In genomic region chr5:133113331-133114061, GRCh38 we compare ENCODE assay signal across 12 cellular contexts.
A peak's percentile ranks its signal among the peaks of the same experiment; 100 is the strongest.
DNase-seq lines count a peak whose midpoint lies in the region; ATAC-seq and TF ChIP-seq lines count a peak whose summit lies in the region.
"Had no signal": no experiment of that assay in that cellular context is flagged by ENCODE, and none has a peak within 500 bp of the region (broad histone marks: within the 10 kb centered on the region; RNA-seq: fewer than 3 reads in every experiment).

No MANE protein-coding gene starts in this region.

- no peak overlapping the region for H4K91ac ChIP-seq in trophoblast cell (ENCODE audit: low read depth, low read length)

- H4K8ac ChIP-seq in trophoblast cell (ENCODE audit: low read depth, low read length), result no peak overlapping the region

- H3K79me1 ChIP-seq in trophoblast cell (ENCODE audit: low read length), result no peaks in the 10 kb centered on the region

- no peak overlapping the region for H3K9ac ChIP-seq in trophoblast cell (ENCODE audit: low read length)

- H3K23ac ChIP-seq in trophoblast cell (ENCODE audit: low read length), result no peak overlapping the region

- H3K4me3 ChIP-seq in AG04450 (ENCODE audit: low read depth, low read length) (no peak overlapping the region), trophoblast cell (ENCODE audit: low read depth, low read length) (no peak overlapping the region)
- H3K4me3 ChIP-seq: HAP-1 had no signal

- H3K27ac ChIP-seq in AG04450 (ENCODE audit: low read depth, low read length), result no peak overlapping the region
- H3K27ac ChIP-seq in trophoblast cell (ENCODE audit: low read depth, low read length), result no peak overlapping the region

- no peak overlapping the region for H2BK12ac ChIP-seq in trophoblast cell (ENCODE audit: low read length)

- no peak overlapping the region for H3K4ac ChIP-seq in trophoblast cell (ENCODE audit: low read depth, low read length)

- peak; percentile 51 for ATAC-seq in HG02852 (IDR thresholded peaks at IDR 0.05; ENCODE audit: unreplicated experiment)
- no peak for ATAC-seq in HG03460 (IDR thresholded peaks at IDR 0.05; ENCODE audit: unreplicated experiment)
- ATAC-seq in GM18909 (IDR thresholded peaks at IDR 0.05; ENCODE audit: poor library complexity, unreplicated experiment), result no peak
- no peak for ATAC-seq in WTC11

- no peak overlapping the region for H2AK5ac ChIP-seq in trophoblast cell (ENCODE audit: low read length)

- TF ChIP-seq CTCF in AG04450 (IDR thresholded peaks at IDR 0.05; ENCODE audit: low read depth, low read length) (no peak), WTC11 (IDR thresholded peaks at IDR 0.05) (no peak)

- no peak overlapping the region for H4K12ac ChIP-seq in trophoblast cell (ENCODE audit: low read depth, low read length)

- peaks cover under 1% of the 10 kb centered on the region; the same call in 1 of the 2 replicates for H3K4me1 Mint-ChIP-seq in WTC11

- no peaks in the 10 kb centered on the region for H3K36me3 ChIP-seq in trophoblast cell (ENCODE audit: control insufficient read depth in 1 of 2, insufficient read depth in 2 of 2, low read length in 2 of 2)
- H3K36me3 ChIP-seq: HAP-1 had no signal

- no peak overlapping the region for H2AFZ ChIP-seq in trophoblast cell (ENCODE audit: insufficient read depth, low read length, poor library complexity)

- H3K27me3 Mint-ChIP-seq in WTC11 (ENCODE audit: low read depth), result no peaks in the 10 kb centered on the region; the same call in 1 of the 2 replicates

- CTCF ChIA-PET in AG04450 (lab: Charles Lee), result interaction anchor here (1.1 to 7.0 kb wide), 4 partner anchors 133 to 756 kb away, joined by 3 to 154 read pairs (median 40); no protein-coding TSS in a partner anchor
- CTCF ChIA-PET in WTC11 (lab: Charles Lee), result interaction anchor here (0.8 to 7.3 kb wide), 7 partner anchors 9 to 310 kb away, joined by 3 to 68 read pairs (median 4); no protein-coding TSS in a partner anchor

- peak; percentile 16 for DNase-seq in AG04450 (ENCODE audit: low read depth, low spot score)
- DNase-seq in amniotic epithelial cell (ENCODE audit: low read depth), result peak; percentile 57
- peak; percentile 92 to 93 for DNase-seq in trophoblast cell
- no peak for DNase-seq in NCI-H1694 treated with DMSO at 0.1 percent for 48 hours (lab: John Stamatoyannopoulos, UW)
- DNase-seq in WTC11 (ENCODE audit: low spot score), result no peak
- DNase-seq: amniotic stem cell, NCI-H226 had no signal

- H3K4me2 ChIP-seq in trophoblast cell (ENCODE audit: low read length), result no peak overlapping the region

- no peak overlapping the region for H3K4me3 Mint-ChIP-seq in WTC11
- H3K4me3 Mint-ChIP-seq: mesothelial cell of epicardium had no signal

- no CpG with 5 or more reads among the region's 13 CpGs for WGBS in trophoblast cell (ENCODE audit: extremely low coverage, insufficient coverage, insufficient read length)

- H3K9me3 Mint-ChIP-seq in WTC11, result peaks cover 1% of the 10 kb centered on the region

- no peak overlapping the region for H2BK5ac ChIP-seq in trophoblast cell (ENCODE audit: low read depth, low read length, poor library complexity)

- H3K27me3 ChIP-seq in AG04450 (ENCODE audit: control insufficient read depth, insufficient read depth, low read length), result peaks cover 7% of the 10 kb centered on the region
- no peaks in the 10 kb centered on the region for H3K27me3 ChIP-seq in trophoblast cell (ENCODE audit: insufficient read depth, low read length)

- no peaks in the 10 kb centered on the region for H3K79me2 ChIP-seq in trophoblast cell (ENCODE audit: control insufficient read depth, insufficient read depth, low read length, poor library complexity)

- H3K9me3 ChIP-seq in AG04450 (ENCODE audit: control insufficient read depth, insufficient read depth, low read length), result no peaks in the 10 kb centered on the region
- H3K9me3 ChIP-seq in trophoblast cell (ENCODE audit: insufficient read depth, low read depth, low read length), result no peaks in the 10 kb centered on the region

- POLR2A ChIA-PET in AG04450 (lab: Yijun Ruan, JAX), result no interaction called here
- POLR2A ChIA-PET in WTC11 (lab: Charles Lee), result no interaction called here

- no peaks in the 10 kb centered on the region for H3K4me1 ChIP-seq in trophoblast cell (ENCODE audit: control insufficient read depth in 1 of 2, insufficient read depth in 2 of 2, low read length in 2 of 2)
- H3K4me1 ChIP-seq: HAP-1 had no signal

- no peak overlapping the region for H3K18ac ChIP-seq in trophoblast cell (ENCODE audit: low read length)

- no peak overlapping the region for H3K27ac Mint-ChIP-seq in WTC11
- H3K27ac Mint-ChIP-seq: mesothelial cell of epicardium had no signal

- peaks cover under 1% of the 10 kb centered on the region; the same call in 1 of the 2 replicates for H3K36me3 Mint-ChIP-seq in WTC11
- H3K36me3 Mint-ChIP-seq: mesothelial cell of epicardium had no signal

- H3K14ac ChIP-seq in trophoblast cell (ENCODE audit: low read length), result no peak overlapping the region

- H2BK120ac ChIP-seq in trophoblast cell (ENCODE audit: insufficient read depth, low read length, poor library complexity), result no peak overlapping the region

TF ChIP-seq in WTC11, 78 proteins besides CTCF, POLR2A, EP300 and RAD21:
- no peak for TF ChIP-seq SP1 (CRISPR knock-in tag; conservative IDR thresholded peaks at IDR 0.05)
- no peak for TF ChIP-seq CDX4 (CRISPR knock-in tag; IDR thresholded peaks at IDR 0.05; ENCODE audit: borderline replicate concordance)
- TF ChIP-seq GTF2I (CRISPR knock-in tag; conservative IDR thresholded peaks at IDR 0.05), result no peak

Comparison
In these comparisons a context has a peak if more than half of its experiments do, and no peak if none do; other contexts are left out.
1. DNase-seq: peak in AG04450 (single experiment), amniotic epithelial cell (single experiment) and trophoblast cell (2 of 2); none in NCI-H1694 treated with DMSO at 0.1 percent for 48 hours (single experiment) and WTC11 (single experiment).